ENCODE assay signal across 1 cellular context in the genomic region with DNA sequence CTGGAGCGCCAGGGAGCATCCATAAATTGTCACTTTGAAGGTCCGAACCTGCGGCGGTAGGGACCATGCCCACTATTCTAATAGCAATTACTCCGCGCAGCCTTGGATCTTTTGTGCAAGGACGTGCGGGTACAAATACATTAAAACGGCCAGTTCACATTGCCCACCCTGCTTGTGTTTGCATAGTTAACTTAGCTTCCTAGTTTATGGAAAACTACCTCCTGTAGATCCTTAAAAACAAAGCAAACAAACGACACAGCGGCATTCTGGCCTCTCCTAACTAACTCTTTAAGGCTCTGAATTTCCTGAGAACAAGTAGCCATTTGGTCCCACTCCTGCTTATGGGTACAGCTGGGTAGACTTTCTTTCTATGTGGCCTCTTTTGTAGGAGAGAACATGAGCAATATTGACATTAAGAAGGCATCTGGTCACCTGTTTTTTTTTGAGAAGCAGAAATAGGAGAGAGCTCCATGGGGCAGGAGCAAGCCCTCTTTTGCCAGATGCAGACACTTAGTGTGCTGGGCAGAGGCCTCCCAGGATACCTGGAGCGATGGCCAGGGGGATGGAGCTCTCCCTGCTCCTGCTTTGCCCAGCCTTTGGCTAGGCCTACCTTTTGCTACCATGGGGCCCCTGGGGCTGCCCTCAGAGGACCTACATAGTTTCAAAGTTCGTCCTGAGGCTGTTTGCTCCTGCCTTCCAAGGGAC.
A peak's percentile ranks its signal among the peaks of the same experiment; 100 is the strongest.
TF ChIP-seq lines count a peak whose summit lies in the region.

No MANE protein-coding gene starts in this region.

TF ChIP-seq in GM12878, 131 proteins besides CTCF, POLR2A, EP300 and RAD21 (continued from another document):
- TF ChIP-seq SPI1 (IDR thresholded peaks at IDR 0.05; ENCODE audit: borderline replicate concordance, insufficient read depth, low read depth, low read length) (no peak), IKZF2 (IDR thresholded peaks at IDR 0.05) (0 out of 4 replicates have a peak, but pooled peaks of 1 of the 2 experiments have one; percentile 5), CBFB (IDR thresholded peaks at IDR 0.05; ENCODE audit: low read depth) (no peak)
